In the genomic region with DNA sequence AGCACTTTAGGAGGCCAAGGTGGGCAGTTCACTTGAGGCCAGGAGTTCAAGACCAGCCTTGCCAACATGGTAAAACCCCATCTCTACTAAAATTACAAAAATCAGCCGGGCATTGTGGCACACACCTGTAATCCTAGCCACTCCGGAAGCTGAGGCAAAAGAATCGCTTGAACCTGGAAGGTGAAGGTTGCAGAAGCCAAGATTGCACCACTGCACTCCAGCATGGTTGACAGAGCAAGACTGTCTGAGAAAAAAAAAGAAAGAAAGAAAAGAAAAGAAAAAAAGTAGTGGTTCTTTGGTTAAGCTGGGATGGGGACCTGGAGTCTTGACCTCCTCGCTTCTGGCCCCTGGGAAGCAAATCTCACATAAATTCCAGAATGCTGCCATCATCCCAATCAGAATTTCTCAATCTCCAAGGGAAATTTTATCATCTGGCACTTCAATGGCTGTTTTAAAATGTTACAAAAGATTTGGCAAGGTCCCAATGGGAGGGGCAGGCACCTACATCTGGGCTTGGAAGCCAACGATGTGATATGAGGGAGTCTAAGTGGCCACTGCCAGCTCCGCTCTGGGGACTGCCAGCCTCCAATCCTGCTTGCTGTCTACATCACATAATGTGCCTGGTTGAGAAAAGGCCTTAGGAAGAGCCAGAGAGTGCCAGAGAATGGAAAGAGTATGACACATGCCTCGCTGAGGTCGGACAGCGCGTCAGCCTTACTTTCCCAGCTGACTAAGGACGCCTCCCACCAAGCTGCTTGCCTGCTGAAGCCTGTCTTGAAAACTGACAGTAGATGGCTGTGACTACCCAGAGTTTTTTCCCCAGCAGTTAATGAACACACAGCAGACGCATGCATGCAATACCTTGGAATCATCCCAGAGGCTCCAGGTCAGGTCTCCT, we compare ENCODE assay signal across 8 cellular contexts. TPM values are rescaled to one million over a fixed set of nuclear protein-coding genes. Genes with fewer than 3 reads are reported as not detected.
A peak's percentile ranks its signal among the peaks of the same experiment; 100 is the strongest.
DNase-seq lines count a peak whose midpoint lies in the region; ATAC-seq and TF ChIP-seq lines count a peak whose summit lies in the region.
"Had no signal": no experiment of that assay in that cellular context is flagged by ENCODE, and none has a peak within 500 bp of the region (broad histone marks: within the 10 kb centered on the region; RNA-seq: fewer than 3 reads in every experiment).

No MANE protein-coding gene starts in this region.

- H4K5ac ChIP-seq in mesendoderm (ENCODE audit: low read length): no peak overlapping the region

- H2BK5ac ChIP-seq in mesendoderm (ENCODE audit: low read length): no peak overlapping the region

- no peaks in the 10 kb centered on the region for H3K9me3 ChIP-seq in vagina

- no peak overlapping the region for H3K27ac ChIP-seq in mesendoderm (ENCODE audit: low read depth, low read length)
- peak overlapping the region; percentile 72 for H3K27ac ChIP-seq in vagina
- H3K27ac ChIP-seq: KMS-11 had no signal

- no CpG with 5 or more reads among the region's 12 CpGs for WGBS in mesendoderm (ENCODE audit: extremely low coverage, insufficient coverage, low lambda C conversion rate)

- H3K4me1 ChIP-seq in mesendoderm (ENCODE audit: control insufficient read depth, low read depth, low read length) (no peaks in the 10 kb centered on the region), vagina (peaks cover 35% of the 10 kb centered on the region)

- intact Hi-C loops in vagina (cut with DNase I): no loop called here

- no peak overlapping the region for H4K8ac ChIP-seq in mesendoderm (ENCODE audit: low read depth, low read length)

- H3K4me3 ChIP-seq in cardiac fibroblast (replicated peaks in 1 of 2; ENCODE audit: low read depth in 2 of 2, low read length in 2 of 2) (no peak overlapping the region), mesendoderm (ENCODE audit: low read length) (no peak overlapping the region), vagina (no peak overlapping the region)

- DNase-seq in NCI-H1092 (lab: John Stamatoyannopoulos, UW) (peak; percentile 22), cardiac fibroblast (ENCODE audit: low read depth in 2 of 2) (peak; percentile 96 to 99), mesendoderm (peak; percentile 37), vagina (ENCODE audit: extremely low spot score in 2 of 2) (peak in 1 of 2 donors; percentile 96), GDM1 (lab: John Stamatoyannopoulos, UW) (no peak)

- H3K27me3 ChIP-seq in mesendoderm (ENCODE audit: insufficient read depth, low read length, poor library complexity) (no peaks in the 10 kb centered on the region), vagina (no peaks in the 10 kb centered on the region)

- H3K9ac ChIP-seq in mesendoderm (ENCODE audit: low read length): no peak overlapping the region
- H3K9ac ChIP-seq: KMS-11 had no signal

- H3K4me2 ChIP-seq in mesendoderm (ENCODE audit: low read length): no peak overlapping the region
- H3K4me2 ChIP-seq: KMS-11 had no signal

- ATAC-seq in GM18907 (IDR thresholded peaks at IDR 0.05; ENCODE audit: unreplicated experiment) (no peak), HG02970 (IDR thresholded peaks at IDR 0.05; ENCODE audit: low FRiP score, unreplicated experiment) (no peak)

- H3K79me2 ChIP-seq in mesendoderm (ENCODE audit: control insufficient read depth, insufficient read depth, low read length): no peaks in the 10 kb centered on the region

- no peak for TF ChIP-seq CTCF in cardiac fibroblast (IDR thresholded peaks at IDR 0.05; ENCODE audit: low read depth, low read length)
- no peak for TF ChIP-seq CTCF in vagina (IDR thresholded peaks at IDR 0.05)

- H3K23ac ChIP-seq in mesendoderm (ENCODE audit: low read length): no peak overlapping the region

- no peak overlapping the region for H2BK15ac ChIP-seq in mesendoderm (replicated peaks; ENCODE audit: low read depth)

- no peak overlapping the region for H3K4ac ChIP-seq in mesendoderm (ENCODE audit: low read depth, low read length)

- no peak for TF ChIP-seq POLR2A in vagina (IDR thresholded peaks at IDR 0.05)

- H3K79me1 ChIP-seq in mesendoderm (ENCODE audit: low read length): no peaks in the 10 kb centered on the region

- no peak overlapping the region for H3K18ac ChIP-seq in mesendoderm (ENCODE audit: low read length)

- no peak overlapping the region for H2AK5ac ChIP-seq in mesendoderm (ENCODE audit: low read length)

- no peak overlapping the region for H2BK120ac ChIP-seq in mesendoderm (ENCODE audit: low read depth, low read length)

- H3K56ac ChIP-seq in mesendoderm (ENCODE audit: low read length): no peak overlapping the region

- H3K36me3 ChIP-seq in mesendoderm (ENCODE audit: control insufficient read depth, insufficient read depth, low read length) (no peaks in the 10 kb centered on the region), vagina (no peaks in the 10 kb centered on the region)

RNA-seq across cellular contexts. Expression of gene SRP9, which starts 42.1 kb away (rescaled TPM):
- 397 TPM for polyA plus RNA-seq in mesendoderm (2013, experiment 1 of 2)
- polyA plus RNA-seq in mesendoderm (2013, experiment 2 of 2): 387 TPM
- total RNA-seq in vagina: 120 TPM
